17 cellular contexts compared by ENCODE assay signal in genomic region chr20:51387125-51387865, GRCh38.
A peak's percentile ranks its signal among the peaks of the same experiment; 100 is the strongest.
DNase-seq lines count a peak whose midpoint lies in the region; ATAC-seq, FAIRE-seq and TF ChIP-seq lines count a peak whose summit lies in the region.
"Had no signal": no experiment of that assay in that cellular context is flagged by ENCODE, and none has a peak within 500 bp of the region (broad histone marks: within the 10 kb centered on the region; RNA-seq: fewer than 3 reads in every experiment).

No MANE protein-coding gene starts in this region.

- no peaks in the 10 kb centered on the region for H3K27me3 Mint-ChIP-seq in activated CD8-positive, alpha-beta T cell treated with anti-CD3 and anti-CD28 coated beads for 36 hours
- H3K27me3 Mint-ChIP-seq in activated CD8-positive, alpha-beta T cell treated with anti-CD3 and anti-CD28 coated beads, Interleukin-2, amount 10 ng/mL, durations not matched to agents 7 days and 5 days (ENCODE audit: low read depth) = no peaks in the 10 kb centered on the region
- peaks cover 18% of the 10 kb centered on the region for H3K27me3 Mint-ChIP-seq in Calu3 (ENCODE audit: unreplicated experiment)

- no peak for DNase-seq in activated CD8-positive, alpha-beta T cell treated with anti-CD3 and anti-CD28 coated beads for 36 hours
- DNase-seq in activated CD8-positive, alpha-beta T cell treated with anti-CD3 and anti-CD28 coated beads, Interleukin-2, amount 10 ng/mL, durations not matched to agents 7 days and 5 days = no peak
- DNase-seq in NCI-H146 treated with DMSO at 0.1 percent for 48 hours (lab: John Stamatoyannopoulos, UW; ENCODE audit: unreplicated experiment) (peak; percentile 33), endothelial cell of umbilical vein (ENCODE audit: low read depth, low spot score) (peak; percentile 75), renal cortical epithelial cell (ENCODE audit: low read depth) (peak; percentile 81), Calu3 (no peak), COLO829 (ENCODE audit: low spot score) (no peak), AML-193 (lab: John Stamatoyannopoulos, UW) (no peak)
- DNase-seq: GF-D8, heart left ventricle, KG1, NCI-H2227 treated with DMSO at 0.1 percent for 48 hours, posterior cingulate gyrus, stomach had no signal

- TF ChIP-seq POLR2A in endothelial cell of umbilical vein (IDR thresholded peaks at IDR 0.05; ENCODE audit: low read depth, low read length) = no peak

- FAIRE-seq in endothelial cell of umbilical vein (lab: Jason Lieb, UNC) = no peak
- FAIRE-seq: urothelium cell line had no signal

- H3K9me1 ChIP-seq in endothelial cell of umbilical vein (replicated peaks; ENCODE audit: control insufficient read depth, extremely low read depth, insufficient read depth, low read length) = no peaks in the 10 kb centered on the region

- H3K27me3 ChIP-seq in endothelial cell of umbilical vein (ENCODE audit: control insufficient read depth in 2 of 2, insufficient read depth in 2 of 2, low read length in 2 of 2) = no peaks in the 10 kb centered on the region
- H3K27me3 ChIP-seq: heart left ventricle, stomach had no signal

- peak overlapping the region; percentile 21 for H3K27ac Mint-ChIP-seq in activated CD8-positive, alpha-beta T cell treated with anti-CD3 and anti-CD28 coated beads for 36 hours
- no peak overlapping the region for H3K27ac Mint-ChIP-seq in activated CD8-positive, alpha-beta T cell treated with anti-CD3 and anti-CD28 coated beads, Interleukin-2, amount 10 ng/mL, durations not matched to agents 7 days and 5 days
- H3K27ac Mint-ChIP-seq in Calu3 (ENCODE audit: unreplicated experiment) = no peak overlapping the region

- peaks cover 52% of the 10 kb centered on the region for H3K36me3 Mint-ChIP-seq in activated CD8-positive, alpha-beta T cell treated with anti-CD3 and anti-CD28 coated beads for 36 hours (ENCODE audit: low read depth)
- H3K36me3 Mint-ChIP-seq in activated CD8-positive, alpha-beta T cell treated with anti-CD3 and anti-CD28 coated beads, Interleukin-2, amount 10 ng/mL, durations not matched to agents 7 days and 5 days (ENCODE audit: low read depth) = peaks cover 72% of the 10 kb centered on the region
- no peaks in the 10 kb centered on the region for H3K36me3 Mint-ChIP-seq in Calu3 (ENCODE audit: insufficient read depth, unreplicated experiment)

- H4K20me1 ChIP-seq in endothelial cell of umbilical vein (replicated peaks; ENCODE audit: control insufficient read depth, extremely low read depth, insufficient read depth, low read length) = no peaks in the 10 kb centered on the region

- CTCF ChIA-PET in activated CD8-positive, alpha-beta T cell treated with anti-CD3 and anti-CD28 coated beads for 36 hours (lab: Charles Lee) = interaction anchor here (1.0 to 3.4 kb wide), 9 partner anchors 11 to 210 kb away, joined by 3 to 19 read pairs (median 4); partner anchors contain the start of gene NFATC2
- CTCF ChIA-PET in activated CD8-positive, alpha-beta T cell treated with anti-CD3 and anti-CD28 coated beads, Interleukin-2, amount 10 ng/mL, durations not matched to agents 7 days and 5 days (lab: Charles Lee) = interaction anchor here (0.7 to 3.7 kb wide), 16 partner anchors 8 to 406 kb away, joined by 3 to 89 read pairs (median 8); partner anchors contain the start of gene NFATC2
- CTCF ChIA-PET in endothelial cell of umbilical vein (lab: Charles Lee) (interaction anchor here (0.8 to 4.0 kb wide), 8 partner anchors 9 to 209 kb away, joined by 3 to 139 read pairs (median 18); partner anchors contain the start of gene NFATC2), Calu3 (lab: Charles Lee) (interaction anchor here (2.1 kb wide), 1 partner anchor 208 kb away, joined by 29 read pairs; no protein-coding TSS in a partner anchor)

- peaks cover 61% of the 10 kb centered on the region for H3K4me1 ChIP-seq in endothelial cell of umbilical vein (ENCODE audit: control insufficient read depth, extremely low read depth, insufficient read depth, low read length)

- peaks cover 76% of the 10 kb centered on the region for H3K4me1 Mint-ChIP-seq in activated CD8-positive, alpha-beta T cell treated with anti-CD3 and anti-CD28 coated beads for 36 hours (ENCODE audit: low read depth)
- peaks cover 71% of the 10 kb centered on the region for H3K4me1 Mint-ChIP-seq in activated CD8-positive, alpha-beta T cell treated with anti-CD3 and anti-CD28 coated beads, Interleukin-2, amount 10 ng/mL, durations not matched to agents 7 days and 5 days (ENCODE audit: low read depth)
- peaks cover 18% of the 10 kb centered on the region for H3K4me1 Mint-ChIP-seq in Calu3 (ENCODE audit: low read depth, unreplicated experiment)

- dilution Hi-C loops in endothelial cell of umbilical vein (cut with MboI; ENCODE audit: extremely low pct_ligation_motif_present, low sequenced_read_pairs) = no loop called here

- POLR2A ChIA-PET in activated CD8-positive, alpha-beta T cell treated with anti-CD3 and anti-CD28 coated beads for 36 hours (lab: Charles Lee) = interaction anchor here (0.7 to 1.7 kb wide), 5 partner anchors 12 to 154 kb away, joined by 3 to 4 read pairs (median 3); no protein-coding TSS in a partner anchor
- POLR2A ChIA-PET in activated CD8-positive, alpha-beta T cell treated with anti-CD3 and anti-CD28 coated beads, Interleukin-2, amount 10 ng/mL, durations not matched to agents 7 days and 5 days (lab: Charles Lee) = interaction anchor here (0.6 to 1.4 kb wide), 3 partner anchors 13 to 703 kb away, joined by 3 to 5 read pairs (median 3); no protein-coding TSS in a partner anchor
- POLR2A ChIA-PET in endothelial cell of umbilical vein (lab: Charles Lee) = no interaction called here

- H3K9me3 ChIP-seq in endothelial cell of umbilical vein (replicated peaks; ENCODE audit: control insufficient read depth, insufficient read depth, low read length) = no peaks in the 10 kb centered on the region
- H3K9me3 ChIP-seq: heart left ventricle, stomach had no signal

- no peak overlapping the region for H3K4me2 ChIP-seq in endothelial cell of umbilical vein (ENCODE audit: insufficient read depth, low read length)

- no peaks in the 10 kb centered on the region for H3K36me3 ChIP-seq in endothelial cell of umbilical vein (ENCODE audit: control insufficient read depth in 2 of 2, extremely low read depth in 1 of 2, insufficient read depth in 2 of 2, low read length in 2 of 2)

- BruUV-seq in endothelial cell of umbilical vein (replicated peaks; lab: Mats Ljungman, UMichigan) (no TSS peak), Calu3 (replicated peaks; lab: Mats Ljungman, UMichigan) (no TSS peak)

- H3K79me2 ChIP-seq in endothelial cell of umbilical vein (ENCODE audit: control insufficient read depth, insufficient read depth, low read length) = no peaks in the 10 kb centered on the region

- no peak overlapping the region for H3K4me3 ChIP-seq in endothelial cell of umbilical vein (replicated peaks in 1 of 3; ENCODE audit: insufficient read depth in 1 of 3, low read depth in 1 of 3, low read length in 3 of 3)
- H3K4me3 ChIP-seq: heart left ventricle, stomach had no signal

- H3K27ac ChIP-seq in endothelial cell of umbilical vein (ENCODE audit: insufficient read depth, low read depth, low read length) = peak overlapping the region; percentile 58

- TF ChIP-seq CTCF in activated CD8-positive, alpha-beta T cell treated with anti-CD3 and anti-CD28 coated beads for 36 hours (IDR thresholded peaks at IDR 0.05) = no peak
- TF ChIP-seq CTCF in endothelial cell of umbilical vein (IDR thresholded peaks at IDR 0.05; ENCODE audit: extremely low read depth in 1 of 2, insufficient read depth in 1 of 2, low read depth in 1 of 2, low read length in 2 of 2) = no peak
- no peak for TF ChIP-seq CTCF in Calu3 (IDR thresholded peaks at IDR 0.05; ENCODE audit: unreplicated experiment)

- no peak overlapping the region for H2AFZ ChIP-seq in endothelial cell of umbilical vein (ENCODE audit: low read depth, low read length)

- intact Hi-C loops in activated CD8-positive, alpha-beta T cell treated with anti-CD3 and anti-CD28 coated beads for 36 hours (cut with micrococcal nuclease) = no loop called here
- intact Hi-C loops in endothelial cell of umbilical vein (cut with micrococcal nuclease) = loop anchor here (5.0 kb wide), 1 partner anchor 105 kb away; no protein-coding TSS in a partner anchor
- intact Hi-C loops in Calu3 (cut with micrococcal nuclease; ENCODE audit: unreplicated experiment) = no loop called here

- no peak for ATAC-seq in activated CD8-positive, alpha-beta T cell treated with anti-CD3 and anti-CD28 coated beads for 36 hours
- no peak for ATAC-seq in activated CD8-positive, alpha-beta T cell treated with anti-CD3 and anti-CD28 coated beads, Interleukin-2, amount 10 ng/mL, durations not matched to agents 7 days and 5 days
- ATAC-seq: heart left ventricle, left lobe of liver had no signal

- no peak overlapping the region for H3K4me3 Mint-ChIP-seq in activated CD8-positive, alpha-beta T cell treated with anti-CD3 and anti-CD28 coated beads for 36 hours
- H3K4me3 Mint-ChIP-seq in activated CD8-positive, alpha-beta T cell treated with anti-CD3 and anti-CD28 coated beads, Interleukin-2, amount 10 ng/mL, durations not matched to agents 7 days and 5 days = no peak overlapping the region
- no peak overlapping the region for H3K4me3 Mint-ChIP-seq in Calu3 (ENCODE audit: low read depth, unreplicated experiment)
- H3K4me3 Mint-ChIP-seq: HFFc6 had no signal

- H3K9ac ChIP-seq in endothelial cell of umbilical vein (replicated peaks; ENCODE audit: extremely low read depth, insufficient read depth, low read length) = no peak overlapping the region

- H3K9me3 Mint-ChIP-seq in activated CD8-positive, alpha-beta T cell treated with anti-CD3 and anti-CD28 coated beads for 36 hours = no peaks in the 10 kb centered on the region
- no peaks in the 10 kb centered on the region for H3K9me3 Mint-ChIP-seq in activated CD8-positive, alpha-beta T cell treated with anti-CD3 and anti-CD28 coated beads, Interleukin-2, amount 10 ng/mL, durations not matched to agents 7 days and 5 days (ENCODE audit: insufficient read depth)
- H3K9me3 Mint-ChIP-seq in Calu3 (ENCODE audit: low read depth, unreplicated experiment) = no peaks in the 10 kb centered on the region
- H3K9me3 Mint-ChIP-seq: HFFc6 had no signal

TF ChIP-seq in endothelial cell of umbilical vein, 7 proteins besides CTCF, POLR2A, EP300 and RAD21:
- TF ChIP-seq POLR2AphosphoS5 (IDR thresholded peaks at IDR 0.05; ENCODE audit: insufficient read depth, low read depth, low read length) = no peak

Comparison
In these comparisons a context has a peak if more than half of its experiments do, and no peak if none do; other contexts are left out.
1. DNase-seq: peak in NCI-H146 treated with DMSO at 0.1 percent for 48 hours (single experiment), endothelial cell of umbilical vein (single experiment) and renal cortical epithelial cell (single experiment); none in activated CD8-positive, alpha-beta T cell treated with anti-CD3 and anti-CD28 coated beads for 36 hours (single experiment), activated CD8-positive, alpha-beta T cell treated with anti-CD3 and anti-CD28 coated beads, Interleukin-2, amount 10 ng/mL, durations not matched to agents 7 days and 5 days (single experiment), Calu3 (single experiment), COLO829 (single experiment) and AML-193 (0 of 2).